Comparison of ENCODE assay signal across 1 cellular context in the genomic region with DNA sequence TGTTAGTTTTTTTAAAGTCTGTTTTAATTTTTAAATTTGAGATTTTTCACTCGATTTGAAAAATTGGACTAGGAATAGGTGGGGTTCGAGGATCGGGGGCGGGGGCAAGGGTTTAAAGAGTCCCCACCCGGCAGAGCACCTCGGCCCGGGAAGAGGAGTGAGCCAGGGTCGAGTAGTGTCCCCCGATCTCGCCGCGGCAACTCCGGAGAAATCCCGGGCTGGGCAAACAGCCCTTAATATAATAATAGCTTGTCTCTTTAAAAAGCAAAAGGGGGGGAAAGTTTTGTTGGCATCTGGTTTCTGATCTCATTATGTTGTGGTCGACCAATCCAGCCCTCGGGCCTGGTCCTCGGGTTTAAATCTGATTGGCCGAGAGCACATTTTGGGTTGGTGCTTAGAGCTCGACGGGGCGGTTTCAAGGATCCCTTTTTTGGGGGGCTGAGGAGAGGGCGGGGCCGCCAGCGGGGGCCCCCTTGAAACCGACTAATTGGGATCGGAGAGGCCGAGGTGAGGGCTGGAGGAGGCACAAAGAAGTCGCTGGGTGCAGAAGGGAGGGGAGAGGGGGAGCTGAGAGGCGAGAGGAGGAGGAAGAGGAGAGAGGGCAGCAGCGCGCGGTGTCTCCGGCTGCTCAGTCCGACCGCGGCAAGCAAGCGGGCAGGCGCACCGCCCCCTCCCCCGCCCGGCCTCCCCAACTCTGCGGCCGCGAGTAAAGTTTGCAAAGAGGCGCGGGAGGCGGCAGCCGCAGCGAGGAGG.
TF ChIP-seq lines count a peak whose summit lies in the region.

A gene (plus strand): TSS at position 631 of the 753 bp plus-strand sequence. CDS start 205 bp downstream, outside the sequence.

TF ChIP-seq in HEK293, 187 proteins besides CTCF, POLR2A, EP300 and RAD21 (continued from another document):
- TF ChIP-seq ZNF132 (tag by site-specific recombination; IDR thresholded peaks at IDR 0.05; ENCODE audit: borderline replicate concordance): no peak
- no peak for TF ChIP-seq ZNF837 (tag by site-specific recombination; IDR thresholded peaks at IDR 0.05)
- no peak for TF ChIP-seq ZNF785 (tag by site-specific recombination; IDR thresholded peaks at IDR 0.05)
- no peak for TF ChIP-seq ZNF37A (tag by site-specific recombination; IDR thresholded peaks at IDR 0.05)
- TF ChIP-seq SCRT2 (tag by site-specific recombination; IDR thresholded peaks at IDR 0.05): no peak
- TF ChIP-seq, protein P1, sequence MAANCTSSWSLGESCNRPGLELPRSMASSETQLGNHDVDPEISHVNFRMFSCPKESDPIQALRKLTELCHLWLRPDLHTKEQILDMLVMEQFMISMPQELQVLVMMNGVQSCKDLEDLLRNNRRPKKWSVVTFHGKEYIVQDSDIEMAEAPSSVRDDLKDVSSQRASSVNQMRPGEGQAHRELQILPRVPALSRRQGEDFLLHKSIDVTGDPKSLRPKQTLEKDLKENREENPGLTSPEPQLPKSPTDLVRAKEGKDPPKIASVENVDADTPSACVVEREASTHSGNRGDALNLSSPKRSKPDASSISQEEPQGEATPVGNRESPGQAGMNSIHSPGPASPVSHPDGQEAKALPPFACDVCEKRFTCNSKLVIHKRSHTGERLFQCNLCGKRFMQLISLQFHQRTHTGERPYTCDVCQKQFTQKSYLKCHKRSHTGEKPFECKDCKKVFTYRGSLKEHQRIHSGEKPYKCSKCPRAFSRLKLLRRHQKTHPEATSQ (tag by site-specific recombination; IDR thresholded peaks at IDR 0.05): peak; percentile 77; the same call in 1 of the 2 replicates
